ENCODE assay signal across 8 cellular contexts in the genomic region with DNA sequence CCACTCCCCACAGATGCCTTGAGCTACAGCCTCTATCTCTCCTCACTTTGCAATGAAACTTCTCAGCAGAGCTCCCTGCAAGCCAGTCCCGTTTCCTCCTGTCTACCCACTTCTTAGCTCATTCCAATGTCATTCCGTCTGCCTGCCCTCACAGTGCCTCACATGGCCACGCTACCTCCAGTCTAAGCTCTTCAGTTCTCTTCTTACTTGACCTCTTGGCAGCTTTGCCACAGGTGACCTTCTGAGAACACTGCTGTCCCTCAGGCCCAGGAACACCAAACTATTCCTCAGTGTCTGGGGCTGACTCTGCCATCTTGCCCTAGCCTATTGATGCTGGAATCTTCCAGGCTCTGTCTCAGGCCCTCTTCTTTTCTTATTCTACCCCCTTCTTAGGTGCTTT.
"Had no signal": no experiment of that assay in that cellular context is flagged by ENCODE, and none has a peak within 500 bp of the region (broad histone marks: within the 10 kb centered on the region; RNA-seq: fewer than 3 reads in every experiment).

No MANE protein-coding gene starts in this region.

- H2AFZ ChIP-seq: GM23338 had no signal

- ATAC-seq: GM23338, HCT116 had no signal

- H3K27ac Mint-ChIP-seq: GM23338, HFFc6, IgD-negative memory B cell had no signal

- DNase-seq: H7, HFFc6, KBM-7 had no signal

- H3K9me3 Mint-ChIP-seq: GM23338 had no signal

- H3K4me2 ChIP-seq: GM23338 had no signal

- H3K36me3 ChIP-seq: HAP-1 had no signal

- H3K4me1 Mint-ChIP-seq: IgD-negative memory B cell had no signal

- H3K4me3 ChIP-seq: GM23338, HAP-1 had no signal

- H3K36me3 Mint-ChIP-seq: IgD-negative memory B cell had no signal

- H3K9me3 ChIP-seq: HAP-1 had no signal

- FAIRE-seq: HTR-8/SVneo had no signal

- H3K4me3 Mint-ChIP-seq: GM23338, HFFc6, IgD-negative memory B cell had no signal
